Comparison of ENCODE assay signal across 14 cellular contexts in the genomic region with DNA sequence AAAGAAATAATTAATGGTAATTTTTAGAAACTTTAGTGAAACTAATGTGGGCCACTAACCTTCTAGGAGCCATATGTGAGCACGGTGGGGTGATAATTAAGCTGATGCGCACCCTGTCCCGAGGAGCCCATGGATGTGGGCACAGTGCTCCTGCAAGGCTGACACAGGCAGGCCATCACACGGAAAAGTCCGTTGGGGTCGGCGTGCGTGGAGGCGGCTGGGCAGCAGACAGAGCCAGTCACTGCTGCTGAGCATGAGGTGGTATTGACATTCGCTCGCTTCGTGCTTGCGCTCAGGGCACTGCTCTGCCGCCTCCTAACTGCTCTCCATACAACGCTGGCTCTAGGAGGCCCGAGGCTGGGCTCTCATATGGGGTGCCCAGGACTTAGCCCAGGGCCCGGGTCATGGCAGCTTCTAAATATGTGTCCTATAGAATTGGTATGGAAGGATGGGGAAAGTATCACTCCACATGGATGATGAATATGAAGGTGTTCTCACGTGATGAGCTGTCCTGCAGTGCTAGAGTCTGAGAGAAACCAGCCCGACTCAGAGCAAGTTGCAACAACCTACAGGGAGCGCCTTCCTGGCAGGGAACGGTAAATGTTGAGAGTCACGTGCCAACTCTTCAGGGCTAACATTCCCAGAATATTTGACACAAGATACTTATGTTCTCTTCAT. TPM values are rescaled to one million over a fixed set of nuclear protein-coding genes. Genes with fewer than 3 reads are reported as not detected.
DNase-seq lines count a peak whose midpoint lies in the region; ATAC-seq and TF ChIP-seq lines count a peak whose summit lies in the region.
"Had no signal": no experiment of that assay in that cellular context is flagged by ENCODE, and none has a peak within 500 bp of the region (broad histone marks: within the 10 kb centered on the region; RNA-seq: fewer than 3 reads in every experiment).

No MANE protein-coding gene starts in this region.

- H3K27ac Mint-ChIP-seq in glutamatergic neuron (ENCODE audit: unreplicated experiment), result peak overlapping the region; percentile 83
- H3K27ac Mint-ChIP-seq: activated CD8-positive, alpha-beta memory T cell treated with anti-CD3 and anti-CD28 coated beads, Interleukin-2, amount 10 ng/mL, durations not matched to agents 7 days and 5 days had no signal

- intact Hi-C loops in mammary epithelial cell (cut with micrococcal nuclease), result loop anchor here (5.0 kb wide), 1 partner anchor 50 kb away; no protein-coding TSS in a partner anchor

- BruUV-seq in mammary epithelial cell (replicated peaks; lab: Mats Ljungman, UMichigan), result no TSS peak

- ATAC-seq in GM19023 (IDR thresholded peaks at IDR 0.05; ENCODE audit: unreplicated experiment), result no peak
- ATAC-seq: A549; activated CD8-positive, alpha-beta memory T cell treated with anti-CD3 and anti-CD28 coated beads, Interleukin-2, amount 10 ng/mL, durations not matched to agents 7 days and 5 days had no signal

- H3K4me2 ChIP-seq in BLaER1, result peak overlapping the region; percentile 89
- H3K4me2 ChIP-seq in mammary epithelial cell (ENCODE audit: insufficient read depth, low read depth, low read length), result no peak overlapping the region
- H3K4me2 ChIP-seq: A549 had no signal

- dilution Hi-C loops in mammary epithelial cell (cut with HindIII; ENCODE audit: low sequenced_read_pairs), result loop anchor here (5.0 kb wide), 2 partner anchors 35 to 45 kb away; no protein-coding TSS in a partner anchor

- peaks cover 4% of the 10 kb centered on the region for H3K27me3 Mint-ChIP-seq in glutamatergic neuron (ENCODE audit: unreplicated experiment)
- H3K27me3 Mint-ChIP-seq: activated CD8-positive, alpha-beta memory T cell treated with anti-CD3 and anti-CD28 coated beads, Interleukin-2, amount 10 ng/mL, durations not matched to agents 7 days and 5 days had no signal

- H3K27me3 ChIP-seq in BLaER1, result no peaks in the 10 kb centered on the region
- no peaks in the 10 kb centered on the region for H3K27me3 ChIP-seq in mammary epithelial cell (ENCODE audit: insufficient read depth, low read length)
- no peaks in the 10 kb centered on the region for H3K27me3 ChIP-seq in rectal smooth muscle tissue (ENCODE audit: control insufficient read depth, insufficient read depth, low read length)

- H3K9me3 ChIP-seq in BLaER1, result no peaks in the 10 kb centered on the region
- no peaks in the 10 kb centered on the region for H3K9me3 ChIP-seq in mammary epithelial cell (replicated peaks; ENCODE audit: insufficient read depth, low read length)
- H3K9me3 ChIP-seq: A549 had no signal

- H3K4me1 ChIP-seq in BLaER1 (peaks cover 100% of the 10 kb centered on the region), mammary epithelial cell (ENCODE audit: insufficient read depth, low read length) (peaks cover 30% of the 10 kb centered on the region), rectal smooth muscle tissue (ENCODE audit: control insufficient read depth, insufficient read depth, low read length) (peaks cover 26% of the 10 kb centered on the region)
- H3K4me1 ChIP-seq: A549 had no signal

- peaks cover 5% of the 10 kb centered on the region for H3K36me3 Mint-ChIP-seq in glutamatergic neuron (ENCODE audit: unreplicated experiment)

- H3K9ac ChIP-seq in BLaER1 (0 out of 2 replicates have a peak overlapping the region, but pooled peaks have one; percentile 70), mammary epithelial cell (ENCODE audit: insufficient read depth, low read length) (no peak overlapping the region), rectal smooth muscle tissue (ENCODE audit: low read length) (no peak overlapping the region)

- peaks cover 64% of the 10 kb centered on the region for H3K4me1 Mint-ChIP-seq in glutamatergic neuron (ENCODE audit: low read depth, unreplicated experiment)
- H3K4me1 Mint-ChIP-seq: activated CD8-positive, alpha-beta memory T cell treated with anti-CD3 and anti-CD28 coated beads, Interleukin-2, amount 10 ng/mL, durations not matched to agents 7 days and 5 days had no signal

- 76% methylated on average over 18 of the region's 22 CpGs for WGBS in mammary epithelial cell (ENCODE audit: low coverage, missing lambda C conversion rate)

- H3K4me3 ChIP-seq in BLaER1 (no peak overlapping the region), mammary epithelial cell (replicated peaks in 1 of 3; ENCODE audit: insufficient read depth in 1 of 3, low read depth in 2 of 3, low read length in 3 of 3) (no peak overlapping the region), rectal smooth muscle tissue (ENCODE audit: low read length) (no peak overlapping the region)
- H3K4me3 ChIP-seq: A549 had no signal

- H3K27ac ChIP-seq in BLaER1 (peak overlapping the region; percentile 85), mammary epithelial cell (ENCODE audit: insufficient read depth, low read depth, low read length) (no peak overlapping the region), rectal smooth muscle tissue (ENCODE audit: low read depth, low read length) (peak overlapping the region; percentile 63)
- H3K27ac ChIP-seq: A549 had no signal

- H3K79me2 ChIP-seq in mammary epithelial cell (ENCODE audit: insufficient read depth, low read length), result peaks cover 65% of the 10 kb centered on the region

- CTCF ChIA-PET in mammary epithelial cell (lab: Charles Lee; ENCODE audit: low non-redundant PET), result interaction anchor here (0.7 kb wide), 1 partner anchor 11 kb away, joined by 5 read pairs; no protein-coding TSS in a partner anchor

- H2AFZ ChIP-seq in mammary epithelial cell (ENCODE audit: low read depth, low read length), result no peak overlapping the region

- TF ChIP-seq CTCF in mammary epithelial cell (conservative IDR thresholded peaks at IDR 0.05 in 1 of 2, IDR thresholded peaks at IDR 0.05 in 1 of 2; ENCODE audit: extremely low read depth in 1 of 2, insufficient read depth in 1 of 2, low read depth in 1 of 2, low read length in 2 of 2) (peak in 1 of 2 donors; percentile 33), glutamatergic neuron (IDR thresholded peaks at IDR 0.05; ENCODE audit: partially characterized antibody, unreplicated experiment) (no peak)

- in situ Hi-C loops in mammary epithelial cell (cut with MboI; ENCODE audit: low sequenced_read_pairs in 2 of 2), result no loop called here
- in situ Hi-C loops in ACHN (cut with HindIII; ENCODE audit: low pct_ligation_motif_present, low pct_unique_long_range_greater_than_20kb, low sequenced_read_pairs), result no loop called here

- peaks cover 77% of the 10 kb centered on the region for H3K36me3 ChIP-seq in BLaER1
- H3K36me3 ChIP-seq in mammary epithelial cell (ENCODE audit: insufficient read depth, low read length), result no peaks in the 10 kb centered on the region
- peaks cover 2% of the 10 kb centered on the region for H3K36me3 ChIP-seq in rectal smooth muscle tissue (ENCODE audit: control insufficient read depth, insufficient read depth, low read length)

- H4K20me1 ChIP-seq in BLaER1 (peaks cover 88% of the 10 kb centered on the region), mammary epithelial cell (ENCODE audit: insufficient read depth, low read length) (no peaks in the 10 kb centered on the region)

- H3K9me3 Mint-ChIP-seq in glutamatergic neuron (ENCODE audit: unreplicated experiment), result peaks cover 13% of the 10 kb centered on the region

- DNase-seq in mammary epithelial cell (peak; percentile 52), glutamatergic neuron (no peak), ACHN (no peak), NCI-H226 (no peak), cerebellar cortex (ENCODE audit: low spot score) (no peak)
- DNase-seq: activated CD8-positive, alpha-beta memory T cell treated with anti-CD3 and anti-CD28 coated beads, Interleukin-2, amount 10 ng/mL, durations not matched to agents 7 days and 5 days; activated naive CD4-positive, alpha-beta T cell; COR-L47; NCI-H345; stimulated activated CD4-positive, alpha-beta T cell treated with anti-CD3 and anti-CD28 coated beads, Interleukin-4, amount 100 ng/mL, for 24 hours had no signal

- peak overlapping the region; percentile 64 for H3K4me3 Mint-ChIP-seq in glutamatergic neuron (ENCODE audit: unreplicated experiment)
- H3K4me3 Mint-ChIP-seq: activated CD8-positive, alpha-beta memory T cell treated with anti-CD3 and anti-CD28 coated beads, Interleukin-2, amount 10 ng/mL, durations not matched to agents 7 days and 5 days had no signal

RNA-seq across cellular contexts. Expression of gene ARFGAP3, which starts 50.5 kb away (rescaled TPM):
- 10 to 100 TPM; 46.5 to 60.8 TPM for total RNA-seq in mammary epithelial cell
- polyA plus RNA-seq in mammary epithelial cell, result 24.9 TPM
- polyA minus RNA-seq in mammary epithelial cell, result 10.3 TPM
- 18.4 TPM for total RNA-seq in glutamatergic neuron (ENCODE audit: unreplicated experiment)
